29 cellular contexts compared by ENCODE assay signal in genomic region chr11:68135161-68135560, GRCh38.
"Had no signal": no experiment of that assay in that cellular context is flagged by ENCODE, and none has a peak within 500 bp of the region (broad histone marks: within the 10 kb centered on the region; RNA-seq: fewer than 3 reads in every experiment).

No MANE protein-coding gene starts in this region.

- H3K27me3 ChIP-seq: body of pancreas, gastrocnemius medialis had no signal

- H3K9me3 ChIP-seq: body of pancreas, gastrocnemius medialis had no signal

- H3K36me3 ChIP-seq: gastrocnemius medialis, WERI-Rb-1 had no signal

- H3K4me3 ChIP-seq: body of pancreas, gastrocnemius medialis had no signal

- ATAC-seq: activated CD4-positive, CD25-positive, alpha-beta regulatory T cell treated with anti-CD3 and anti-CD28 coated beads, Interleukin-2, amount 50 U/mL, for 24 hours; activated CD8-positive, alpha-beta T cell treated with anti-CD3 and anti-CD28 coated beads for 36 hours; activated T-cell treated with anti-CD3 and anti-CD28 coated beads, Interleukin-2, amount 50 U/mL, for 4 hours; activated T-helper 17 cell treated with anti-CD3 and anti-CD28 coated beads, Interleukin-2, amount 50 U/mL, for 72 hours; body of pancreas; foreskin keratinocyte; gastrocnemius medialis; T-cell; T-helper 17 cell had no signal

- FAIRE-seq: colon, endometrium, endothelial cell of umbilical vein had no signal

- H3K27ac ChIP-seq: body of pancreas, epithelial cell of prostate, foreskin keratinocyte, gastrocnemius medialis, WERI-Rb-1 had no signal

- DNase-seq: activated B cell treated with CpG ODN at 0.5 μM for 24 hours; activated CD4-positive, alpha-beta T cell treated with anti-CD3 and anti-CD28 coated beads for 48 hours; activated CD4-positive, alpha-beta T cell treated with anti-CD3 and anti-CD28 coated beads, Interleukin-2, amount 50 U/mL, for 1 hour; activated CD4-positive, alpha-beta T cell treated with anti-CD3 and anti-CD28 coated beads, Interleukin-2, amount 50 U/mL, for 48 hours; activated CD8-positive, alpha-beta memory T cell treated with anti-CD3 and anti-CD28 coated beads for 24 hours; activated CD8-positive, alpha-beta T cell treated with anti-CD3 and anti-CD28 coated beads for 36 hours; activated effector memory CD4-positive, alpha-beta T cell treated with Interleukin-2 at 50 U/mL for 16 hours; activated gamma-delta T cell treated with Interleukin-2 at 50 U/mL for 16 hours; activated naive CD4-positive, alpha-beta T cell treated with anti-CD3 and anti-CD28 coated beads, Interleukin-2, amount 50 U/mL, for 16 hours; activated naive CD4-positive, alpha-beta T cell treated with Interleukin-2 at 50 U/mL for 16 hours; activated T-cell treated with anti-CD3 and anti-CD28 coated beads, Interleukin-2, amount 50 U/mL, for 4 hours; amygdala; body of pancreas; caudate nucleus; effector CD8-positive, alpha-beta T cell; foreskin keratinocyte; gastrocnemius medialis; glutamatergic neuron; SW 1271; T-cell; T-helper 17 cell; T1000; WERI-Rb-1 had no signal

- H3K4me1 ChIP-seq: foreskin keratinocyte, gastrocnemius medialis had no signal
